In the genomic region with DNA sequence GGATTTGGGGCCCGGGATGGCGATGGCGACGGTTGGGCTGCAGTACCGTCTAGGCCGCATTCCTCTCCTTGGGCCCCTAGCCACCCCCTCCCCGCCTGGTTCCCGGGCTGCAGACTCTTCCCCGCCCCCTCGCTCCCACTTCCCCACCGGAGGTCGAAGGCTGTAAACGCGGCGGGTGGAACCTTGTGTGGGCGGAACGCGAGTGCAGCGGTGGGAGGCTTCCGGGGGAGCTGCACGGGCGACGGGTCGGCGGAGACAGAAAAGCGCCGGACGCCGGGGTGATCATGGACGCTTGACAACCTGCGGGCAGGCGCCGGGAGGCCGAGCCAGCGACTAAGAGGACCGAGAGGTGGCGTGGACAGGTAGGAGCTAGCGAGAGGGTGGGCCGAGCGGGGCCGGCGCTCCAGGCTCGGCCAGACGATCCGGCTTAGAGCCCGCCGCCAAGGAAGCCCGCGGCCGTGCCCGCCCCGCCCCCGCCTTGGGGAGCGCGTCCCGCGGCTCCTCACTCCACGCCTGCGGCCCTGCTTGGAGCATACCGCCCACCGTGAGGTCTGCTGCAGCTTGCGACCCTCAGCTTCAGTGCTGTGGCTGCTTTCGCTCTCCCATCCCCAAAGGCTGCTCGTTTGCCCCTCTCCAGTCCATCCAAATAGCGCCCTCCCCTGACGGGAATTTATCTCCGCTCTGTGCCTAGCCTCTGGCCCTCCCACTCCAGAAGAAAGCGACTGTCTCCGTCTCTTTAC, we compare ENCODE assay signal across 8 cellular contexts.
DNase-seq lines count a peak whose midpoint lies in the region; ATAC-seq and TF ChIP-seq lines count a peak whose summit lies in the region.

A gene (plus strand): TSS at position 269 of the 740 bp plus-strand sequence. CDS start 2,126 bp downstream, outside the sequence.

- no peaks in the 10 kb centered on the region for H3K27me3 ChIP-seq in layer of hippocampus (ENCODE audit: control insufficient read depth, insufficient read depth, low read length)

- peak; percentile 63 for TF ChIP-seq CTCF in AG09309 (IDR thresholded peaks at IDR 0.05; ENCODE audit: control insufficient read depth, insufficient read depth, low read depth, low read length, missing control alignments)

- DNase-seq in AG09309 (ENCODE audit: low read depth): no peak
- DNase-seq in NCI-H510A treated with DMSO at 0.1 percent for 48 hours (lab: John Stamatoyannopoulos, UW): peak; percentile 92
- peak; percentile 79 to 83 for DNase-seq in activated CD4-positive, alpha-beta T cell treated with anti-CD3 and anti-CD28 coated beads for 4 hours
- peak; percentile 73 to 77 for DNase-seq in stimulated activated CD4-positive, alpha-beta T cell treated with anti-CD3 and anti-CD28 coated beads, Interleukin-1b, Interleukin-23, amount 100 ng/mL, for 4 hours (ENCODE audit: low read depth in 2 of 2)

- H3K27ac ChIP-seq in cingulate gyrus (ENCODE audit: low read depth, low read length) (peak within 1 kb of the TSS; percentile 88), layer of hippocampus (ENCODE audit: low read depth, low read length) (peak within 1 kb of the TSS; percentile 40)

- ATAC-seq in GM19025 (IDR thresholded peaks at IDR 0.05; ENCODE audit: low read depth, unreplicated experiment) (peak; percentile 51), HG03342 (IDR thresholded peaks at IDR 0.05; ENCODE audit: unreplicated experiment) (peak; percentile 52)

- peak within 1 kb of the TSS; percentile 75 for H3K4me3 ChIP-seq in AG09309 (ENCODE audit: control insufficient read depth, low read depth, low read length)
